In genomic region chr16:48013476-48013875, GRCh38 we compare ENCODE assay signal across 19 cellular contexts.
DNase-seq lines count a peak whose midpoint lies in the region; ATAC-seq and TF ChIP-seq lines count a peak whose summit lies in the region.
"Had no signal": no experiment of that assay in that cellular context is flagged by ENCODE, and none has a peak within 500 bp of the region (broad histone marks: within the 10 kb centered on the region; RNA-seq: fewer than 3 reads in every experiment).

No MANE protein-coding gene starts in this region.

- no peaks in the 10 kb centered on the region for H3K36me3 Mint-ChIP-seq in nephron progenitor cell (ENCODE audit: low read depth)
- H3K36me3 Mint-ChIP-seq: IgD-negative memory B cell had no signal

- no peak for TF ChIP-seq CTCF in kidney epithelial cell (IDR thresholded peaks at IDR 0.05; ENCODE audit: insufficient read depth, low read length, poor library complexity, severe bottlenecking)
- TF ChIP-seq CTCF in nephron progenitor cell (IDR thresholded peaks at IDR 0.05) = no peak

- no peak overlapping the region for H3K27ac Mint-ChIP-seq in nephron progenitor cell
- H3K27ac Mint-ChIP-seq: IgD-negative memory B cell; stimulated activated naive CD8-positive, alpha-beta T cell treated with anti-CD3 and anti-CD28 coated beads, Interleukin-15, amount 100 ng/mL, for 72 hours had no signal

- H3K27me3 Mint-ChIP-seq in nephron progenitor cell (ENCODE audit: low read depth, poor library complexity) = peaks cover 5% of the 10 kb centered on the region
- H3K27me3 Mint-ChIP-seq: IgD-negative memory B cell; stimulated activated naive CD8-positive, alpha-beta T cell treated with anti-CD3 and anti-CD28 coated beads, Interleukin-15, amount 100 ng/mL, for 72 hours had no signal

- peaks cover 25% of the 10 kb centered on the region for H3K4me1 Mint-ChIP-seq in nephron progenitor cell
- H3K4me1 Mint-ChIP-seq: stimulated activated naive CD8-positive, alpha-beta T cell treated with anti-CD3 and anti-CD28 coated beads, Interleukin-15, amount 100 ng/mL, for 72 hours had no signal

- DNase-seq in EL = peak; percentile 35
- DNase-seq in LoVo (ENCODE audit: low spot score) = peak; percentile 2
- DNase-seq in astrocyte of the hippocampus (ENCODE audit: low read depth, low spot score) = peak; percentile 93
- DNase-seq in kidney epithelial cell (ENCODE audit: low read depth) = peak; percentile 87
- no peak for DNase-seq in stimulated activated naive CD4-positive, alpha-beta T cell treated with Interleukin-2 at 50 U/mL for 16 hours (lab: John Stamatoyannopoulos, UW)
- DNase-seq in nephron progenitor cell = no peak
- DNase-seq: activated naive CD4-positive, alpha-beta T cell treated with anti-CD3 and anti-CD28 coated beads, Interleukin-2, amount 50 U/mL, for 16 hours; activated T-cell treated with anti-CD3 and anti-CD28 coated beads for 4 hours; DMS153; GM23248; kidney; NCI-H526 treated with DMSO at 0.1 percent for 48 hours; ovary; stimulated activated naive CD8-positive, alpha-beta T cell treated with anti-CD3 and anti-CD28 coated beads, Interleukin-15, amount 100 ng/mL, for 72 hours; T-helper 2 cell had no signal

- no peaks in the 10 kb centered on the region for H3K27me3 ChIP-seq in kidney epithelial cell (ENCODE audit: control insufficient read depth, insufficient read depth, low read length)
- H3K27me3 ChIP-seq: ovary, vagina had no signal

- ATAC-seq in HG03520 (IDR thresholded peaks at IDR 0.05; ENCODE audit: unreplicated experiment) = no peak
- ATAC-seq in HG02938 (IDR thresholded peaks at IDR 0.05; ENCODE audit: unreplicated experiment) = no peak
- ATAC-seq: stimulated activated naive CD8-positive, alpha-beta T cell treated with anti-CD3 and anti-CD28 coated beads, Interleukin-15, amount 100 ng/mL, for 72 hours had no signal

- H3K4me3 ChIP-seq in kidney epithelial cell (ENCODE audit: low read depth, low read length) = no peak overlapping the region
- H3K4me3 ChIP-seq: GM23248, ovary, vagina had no signal

- peaks cover 23% of the 10 kb centered on the region for H3K9me3 Mint-ChIP-seq in nephron progenitor cell

- no peaks in the 10 kb centered on the region for H3K36me3 ChIP-seq in kidney epithelial cell (ENCODE audit: control insufficient read depth, insufficient read depth, low read length)
- H3K36me3 ChIP-seq: ovary, vagina had no signal

- no peak overlapping the region for H3K4me3 Mint-ChIP-seq in nephron progenitor cell
- H3K4me3 Mint-ChIP-seq: IgD-negative memory B cell; stimulated activated naive CD8-positive, alpha-beta T cell treated with anti-CD3 and anti-CD28 coated beads, Interleukin-15, amount 100 ng/mL, for 72 hours had no signal

Comparison
In these comparisons a context has a peak if more than half of its experiments do, and no peak if none do; other contexts are left out.
1. DNase-seq: peak in EL (single experiment), LoVo (single experiment), astrocyte of the hippocampus (single experiment) and kidney epithelial cell (single experiment); none in stimulated activated naive CD4-positive, alpha-beta T cell treated with Interleukin-2 at 50 U/mL for 16 hours (single experiment) and nephron progenitor cell (single experiment).